ENCODE assay signal across 8 cellular contexts in genomic region chr16:29811170-29811895, GRCh38. TPM values are rescaled to one million over a fixed set of nuclear protein-coding genes. Genes with fewer than 3 reads are reported as not detected.
DNase-seq lines count a peak whose midpoint lies in the region; ATAC-seq and TF ChIP-seq lines count a peak whose summit lies in the region.

No MANE protein-coding gene starts in this region.

- peaks cover 12% of the 10 kb centered on the region for H3K27me3 Mint-ChIP-seq in activated naive CD8-positive, alpha-beta T cell treated with anti-CD3 and anti-CD28 coated beads, Interleukin-2, amount 10 ng/mL, durations not matched to agents 7 days and 5 days
- H3K27me3 Mint-ChIP-seq in glutamatergic neuron (ENCODE audit: unreplicated experiment) (peaks cover 24% of the 10 kb centered on the region), type B pancreatic cell (peaks cover 4% of the 10 kb centered on the region)

- H3K4me1 Mint-ChIP-seq in activated naive CD8-positive, alpha-beta T cell treated with anti-CD3 and anti-CD28 coated beads, Interleukin-2, amount 10 ng/mL, durations not matched to agents 7 days and 5 days: peaks cover 38% of the 10 kb centered on the region
- H3K4me1 Mint-ChIP-seq in glutamatergic neuron (ENCODE audit: low read depth, unreplicated experiment) (peaks cover 21% of the 10 kb centered on the region), type B pancreatic cell (ENCODE audit: unreplicated experiment) (peaks cover 32% of the 10 kb centered on the region)

- H3K4me3 Mint-ChIP-seq in activated naive CD8-positive, alpha-beta T cell treated with anti-CD3 and anti-CD28 coated beads, Interleukin-2, amount 10 ng/mL, durations not matched to agents 7 days and 5 days: peak overlapping the region; percentile 95
- peak overlapping the region; percentile 95 for H3K4me3 Mint-ChIP-seq in glutamatergic neuron (ENCODE audit: unreplicated experiment)
- H3K4me3 Mint-ChIP-seq in type B pancreatic cell: peak overlapping the region; percentile 90

- H2BK5ac ChIP-seq in neuronal stem cell (ENCODE audit: low read length): peak overlapping the region; percentile 97

- peak overlapping the region; percentile 80 for H2AFZ ChIP-seq in neuronal stem cell (ENCODE audit: low read length)

- no peak overlapping the region for H4K91ac ChIP-seq in neuronal stem cell (ENCODE audit: low read depth, low read length, poor library complexity)

- H3K27ac ChIP-seq in neuronal stem cell (replicated peaks; ENCODE audit: low read length): peak overlapping the region; percentile 97

- H3K14ac ChIP-seq in neuronal stem cell (ENCODE audit: low read length): peak overlapping the region; percentile 99

- peak overlapping the region; percentile 36 for H2AK5ac ChIP-seq in neuronal stem cell (ENCODE audit: low read depth, low read length)

- H3K4me3 ChIP-seq in LNCaP clone FGC (ENCODE audit: low read depth, low read length) (peak overlapping the region; percentile 57), neuronal stem cell (ENCODE audit: low read length in 2 of 2) (peak overlapping the region; percentile 71 to 75)

- TF ChIP-seq CTCF in LNCaP clone FGC (IDR thresholded peaks at IDR 0.05; ENCODE audit: control insufficient read depth, extremely low read depth, insufficient read depth): no peak
- no peak for TF ChIP-seq CTCF in glutamatergic neuron (IDR thresholded peaks at IDR 0.05; ENCODE audit: partially characterized antibody, unreplicated experiment)
- no peak for TF ChIP-seq CTCF in type B pancreatic cell (conservative IDR thresholded peaks at IDR 0.05)

- peak overlapping the region; percentile 46 for H2BK12ac ChIP-seq in neuronal stem cell (ENCODE audit: low read length)

- H3K9ac ChIP-seq in neuronal stem cell (ENCODE audit: low read depth, low read length, poor library complexity): peak overlapping the region; percentile 96

- no peaks in the 10 kb centered on the region for H3K27me3 ChIP-seq in neuronal stem cell (ENCODE audit: control insufficient read depth in 3 of 3, insufficient read depth in 3 of 3, low read depth in 1 of 3, low read length in 3 of 3)

- H2BK120ac ChIP-seq in neuronal stem cell (ENCODE audit: low read depth, low read length): peak overlapping the region; percentile 56

- H4K8ac ChIP-seq in neuronal stem cell (ENCODE audit: low read depth, low read length): no peak overlapping the region

- H3K4me2 ChIP-seq in neuronal stem cell (ENCODE audit: insufficient read depth, low read length, poor library complexity, severe bottlenecking): peak overlapping the region; percentile 96

- H3K79me1 ChIP-seq in neuronal stem cell (ENCODE audit: low read depth, low read length): peaks cover 28% of the 10 kb centered on the region

- ATAC-seq in GM19351 (IDR thresholded peaks at IDR 0.05; ENCODE audit: unreplicated experiment): peak; percentile 46
- peak; percentile 23 for ATAC-seq in activated naive CD8-positive, alpha-beta T cell treated with anti-CD3 and anti-CD28 coated beads, Interleukin-2, amount 10 ng/mL, durations not matched to agents 7 days and 5 days (ENCODE audit: low read depth)

- peaks cover 0 to 2% of the 10 kb centered on the region in 2 donors for H3K9me3 ChIP-seq in neuronal stem cell (replicated peaks in 1 of 2; ENCODE audit: control insufficient read depth in 2 of 2, insufficient read depth in 1 of 2, low read depth in 1 of 2, low read length in 2 of 2)

- H3K18ac ChIP-seq in neuronal stem cell (ENCODE audit: low read length): peak overlapping the region; percentile 99

- POLR2A ChIA-PET in activated naive CD8-positive, alpha-beta T cell treated with anti-CD3 and anti-CD28 coated beads, Interleukin-2, amount 10 ng/mL, durations not matched to agents 7 days and 5 days (lab: Charles Lee): interaction anchor here (0.8 to 3.2 kb wide), 2 partner anchors 11 to 21 kb away, joined by 6 to 16 read pairs; partner anchors contain the start of gene KIF22

- H3K27ac Mint-ChIP-seq in activated naive CD8-positive, alpha-beta T cell treated with anti-CD3 and anti-CD28 coated beads, Interleukin-2, amount 10 ng/mL, durations not matched to agents 7 days and 5 days: peak overlapping the region; percentile 77
- H3K27ac Mint-ChIP-seq in glutamatergic neuron (ENCODE audit: unreplicated experiment) (peak overlapping the region; percentile 95), type B pancreatic cell (peak overlapping the region; percentile 93)

- no CpG with 5 or more reads among the region's 31 CpGs for WGBS in neuronal stem cell (ENCODE audit: extremely low coverage in 2 of 2, insufficient read length in 2 of 2, insufficient replicate concordance in 1 of 2), 2 donors

- peak overlapping the region; percentile 97 for H3K4ac ChIP-seq in neuronal stem cell (ENCODE audit: low read length)

- H3K4me1 ChIP-seq in neuronal stem cell (ENCODE audit: control insufficient read depth in 2 of 2, insufficient read depth in 1 of 2, low read depth in 1 of 2, low read length in 2 of 2): peaks cover 50 to 52% of the 10 kb centered on the region in 2 donors

- peaks cover 33% of the 10 kb centered on the region for H3K36me3 Mint-ChIP-seq in activated naive CD8-positive, alpha-beta T cell treated with anti-CD3 and anti-CD28 coated beads, Interleukin-2, amount 10 ng/mL, durations not matched to agents 7 days and 5 days
- H3K36me3 Mint-ChIP-seq in glutamatergic neuron (ENCODE audit: unreplicated experiment): no peaks in the 10 kb centered on the region
- peaks cover 5% of the 10 kb centered on the region for H3K36me3 Mint-ChIP-seq in type B pancreatic cell

- peak; percentile 98 for DNase-seq in Ammon's horn (ENCODE audit: low spot score)
- peak; percentile 86 for DNase-seq in LNCaP clone FGC (ENCODE audit: low read depth)
- DNase-seq in activated naive CD8-positive, alpha-beta T cell treated with anti-CD3 and anti-CD28 coated beads, Interleukin-2, amount 10 ng/mL, durations not matched to agents 7 days and 5 days: peak; percentile 78
- DNase-seq in glutamatergic neuron: peak; percentile 94
- peak; percentile 95 for DNase-seq in neuronal stem cell (ENCODE audit: low spot score)
- DNase-seq in type B pancreatic cell (ENCODE audit: extremely low spot score, unreplicated experiment): peak; percentile 91

- peak overlapping the region; percentile 83 for H2BK15ac ChIP-seq in neuronal stem cell (ENCODE audit: low read length)

- no peaks in the 10 kb centered on the region for H3K9me3 Mint-ChIP-seq in activated naive CD8-positive, alpha-beta T cell treated with anti-CD3 and anti-CD28 coated beads, Interleukin-2, amount 10 ng/mL, durations not matched to agents 7 days and 5 days
- H3K9me3 Mint-ChIP-seq in glutamatergic neuron (ENCODE audit: unreplicated experiment) (peaks cover 19% of the 10 kb centered on the region), type B pancreatic cell (no peaks in the 10 kb centered on the region)

- peak; percentile 50; the same call in 1 of the 2 replicates for TF ChIP-seq POLR2A in Raji (IDR thresholded peaks at IDR 0.05; ENCODE audit: insufficient read depth, low read depth, low read length)

- peak overlapping the region; percentile 92 for H3K23ac ChIP-seq in neuronal stem cell (ENCODE audit: low read depth, low read length, poor library complexity)

- H3K36me3 ChIP-seq in neuronal stem cell (replicated peaks in 1 of 2; ENCODE audit: control insufficient read depth in 2 of 2, insufficient read depth in 2 of 2, low read length in 2 of 2): peaks cover 20 to 37% of the 10 kb centered on the region in 2 donors

RNA-seq across cellular contexts. Expression of gene PRRT2, which starts 0.7 kb away (rescaled TPM):
- total RNA-seq in activated naive CD8-positive, alpha-beta T cell treated with anti-CD3 and anti-CD28 coated beads, Interleukin-2, amount 10 ng/mL, durations not matched to agents 7 days and 5 days: 1 to 10 TPM; 2.2 to 2.3 TPM
- total RNA-seq in glutamatergic neuron (ENCODE audit: unreplicated experiment) (91.0 TPM), type B pancreatic cell (ENCODE audit: low replicate concordance) (1.4 and 15.1 TPM in 2 replicates)
- polyA plus RNA-seq in neuronal stem cell (2013, experiment 1 of 2): 75.9 TPM
- 71.0 TPM for polyA plus RNA-seq in neuronal stem cell (2013, experiment 2 of 2)

RNA-seq across cellular contexts. Expression of gene PAGR1, which starts 4.6 kb away (rescaled TPM):
- total RNA-seq in activated naive CD8-positive, alpha-beta T cell treated with anti-CD3 and anti-CD28 coated beads, Interleukin-2, amount 10 ng/mL, durations not matched to agents 7 days and 5 days: 10 to 100 TPM; 29.8 to 34.3 TPM
- total RNA-seq in glutamatergic neuron (ENCODE audit: unreplicated experiment) (110 TPM), type B pancreatic cell (ENCODE audit: low replicate concordance) (25.5 and 33.5 TPM in 2 replicates)
- 63.6 TPM for polyA plus RNA-seq in neuronal stem cell (2013, experiment 1 of 2)
- polyA plus RNA-seq in neuronal stem cell (2013, experiment 2 of 2): 61.9 TPM

RNA-seq across cellular contexts. Expression of gene MAZ, which starts 5.0 kb away (rescaled TPM):
- 100 to 1,000 TPM; 395 to 418 TPM for total RNA-seq in activated naive CD8-positive, alpha-beta T cell treated with anti-CD3 and anti-CD28 coated beads, Interleukin-2, amount 10 ng/mL, durations not matched to agents 7 days and 5 days
- total RNA-seq in glutamatergic neuron (ENCODE audit: unreplicated experiment): 369 TPM
- polyA plus RNA-seq in neuronal stem cell (2013, experiment 1 of 2): 202 TPM
- polyA plus RNA-seq in neuronal stem cell (2013, experiment 2 of 2): 199 TPM
- 207 and 294 TPM in 2 replicates for total RNA-seq in type B pancreatic cell (ENCODE audit: low replicate concordance)

RNA-seq across cellular contexts. Expression of gene MVP, which starts 8.9 kb away (rescaled TPM):
- 100 to 1,000 TPM; 130 to 136 TPM for total RNA-seq in activated naive CD8-positive, alpha-beta T cell treated with anti-CD3 and anti-CD28 coated beads, Interleukin-2, amount 10 ng/mL, durations not matched to agents 7 days and 5 days
- total RNA-seq in glutamatergic neuron (ENCODE audit: unreplicated experiment) (82.7 TPM), type B pancreatic cell (ENCODE audit: low replicate concordance) (27.4 and 46.3 TPM in 2 replicates)
- 6.3 TPM for polyA plus RNA-seq in neuronal stem cell (2013, experiment 1 of 2)
- polyA plus RNA-seq in neuronal stem cell (2013, experiment 2 of 2): 5.6 TPM

RNA-seq across cellular contexts. Expression of gene KIF22, which starts 20.8 kb away (rescaled TPM):
- 100 to 1,000 TPM; 191 to 199 TPM for total RNA-seq in activated naive CD8-positive, alpha-beta T cell treated with anti-CD3 and anti-CD28 coated beads, Interleukin-2, amount 10 ng/mL, durations not matched to agents 7 days and 5 days
- total RNA-seq in glutamatergic neuron (ENCODE audit: unreplicated experiment): 31.9 TPM
- 110 TPM for polyA plus RNA-seq in neuronal stem cell (2013, experiment 1 of 2)
- polyA plus RNA-seq in neuronal stem cell (2013, experiment 2 of 2): 109 TPM
- 54.8 and 112 TPM in 2 replicates for total RNA-seq in type B pancreatic cell (ENCODE audit: low replicate concordance)

Comparison
In these comparisons a context has a peak if more than half of its experiments do, and no peak if none do; other contexts are left out.
1. Peak in every context shown above with its lines: DNase-seq, ATAC-seq, H3K4me3 ChIP-seq and H3K27ac ChIP-seq.